ENCODE assay signal across 15 cellular contexts in genomic region chr5:149796836-149797235, GRCh38.
DNase-seq lines count a peak whose midpoint lies in the region; ATAC-seq, FAIRE-seq and TF ChIP-seq lines count a peak whose summit lies in the region.
"Had no signal": no experiment of that assay in that cellular context is flagged by ENCODE, and none has a peak within 500 bp of the region (broad histone marks: within the 10 kb centered on the region; RNA-seq: fewer than 3 reads in every experiment).

No MANE protein-coding gene starts in this region.

- TF ChIP-seq CTCF in H1 (IDR thresholded peaks at IDR 0.05; ENCODE audit: control extremely low read depth in 1 of 3, insufficient read depth in 1 of 3, low read depth in 1 of 3, low read length in 3 of 3) (no peak), sigmoid colon (IDR thresholded peaks at IDR 0.05) (no peak)

- no peak overlapping the region for H3K4me2 ChIP-seq in H1 (ENCODE audit: insufficient read depth in 1 of 2, low read depth in 2 of 2, low read length in 2 of 2)

- intact Hi-C loops in right cardiac atrium (cut with DNase I) (no loop called here), cardiac septum (cut with DNase I) (no loop called here), sigmoid colon (cut with DNase I) (no loop called here)

- no peak overlapping the region for H2BK20ac ChIP-seq in H1 (ENCODE audit: low read length)

- TF ChIP-seq POLR2A in H1 (IDR thresholded peaks at IDR 0.05; ENCODE audit: control extremely low read depth in 1 of 2, low read depth in 2 of 2, low read length in 2 of 2) = no peak
- TF ChIP-seq POLR2A in sigmoid colon (IDR thresholded peaks at IDR 0.05) = no peak

- H3K14ac ChIP-seq in H1 (ENCODE audit: insufficient read length) = no peak overlapping the region

- H3K23ac ChIP-seq in H1 (ENCODE audit: insufficient read length) = no peak overlapping the region

- no peaks in the 10 kb centered on the region for H3K36me3 ChIP-seq in H1 (ENCODE audit: control insufficient read depth in 2 of 4, insufficient read depth in 4 of 4, low read length in 3 of 4)
- no peaks in the 10 kb centered on the region for H3K36me3 ChIP-seq in sigmoid colon
- H3K36me3 ChIP-seq: HAP-1 had no signal

- H3K4ac ChIP-seq in H1 (replicated peaks; ENCODE audit: insufficient read length, low read depth, low read length) = no peak overlapping the region

- no peaks in the 10 kb centered on the region; the same call in 1 of the 2 replicates for H3K23me2 ChIP-seq in H1 (ENCODE audit: low read depth, low read length)

- H3K79me2 ChIP-seq in H1 (ENCODE audit: control insufficient read depth in 1 of 2, insufficient read depth in 2 of 2, low read length in 2 of 2) = peaks cover 3 to 17% of the 10 kb centered on the region in 2 experiments; a peak in 2 of 4 replicates

- no peak for FAIRE-seq in H1 (lab: Jason Lieb, UNC)
- no peak for FAIRE-seq in frontal cortex (lab: Jason Lieb, UNC)
- FAIRE-seq: A549, HTR-8/SVneo had no signal

- WGBS in right cardiac atrium = 62% methylated on average over 6 of the region's 6 CpGs
- WGBS in H1 (ENCODE audit: extremely low coverage in 1 of 2, insufficient coverage in 1 of 2, insufficient read length in 1 of 2, insufficient replicate concordance in 2 of 2, low coverage in 1 of 2, low lambda C conversion rate in 2 of 2, missing lambda C conversion rate in 1 of 2), 2 experiments = 83% methylated on average over 6 of the region's 6 CpGs; no CpG with 5 or more reads in 1 of the 2 experiments
- 82% methylated on average over 6 of the region's 6 CpGs for WGBS in sigmoid colon, 2 donors

- H4K5ac ChIP-seq in H1 (ENCODE audit: insufficient read length, low read depth, low read length) = no peak overlapping the region

- CTCF ChIA-PET in H1 (lab: Charles Lee; ENCODE audit: partially characterized antibody) = interaction anchor here (1.3 to 68.7 kb wide), 6 partner anchors 10 to 156 kb away, joined by 3 to 1740 read pairs (median 8); no protein-coding TSS in a partner anchor

- H3K56ac ChIP-seq in H1 (replicated peaks; ENCODE audit: insufficient read length, low read depth, low read length) = no peak overlapping the region

- H2BK12ac ChIP-seq in H1 (ENCODE audit: low read depth, low read length) = no peak overlapping the region

- no peaks in the 10 kb centered on the region for H3K9me3 ChIP-seq in right cardiac atrium (ENCODE audit: control insufficient read depth, low read length)
- H3K9me3 ChIP-seq in H1 (ENCODE audit: insufficient read depth in 2 of 2, low read depth in 1 of 2, low read length in 1 of 2) = no peaks in the 10 kb centered on the region
- H3K9me3 ChIP-seq in sigmoid colon = no peaks in the 10 kb centered on the region
- H3K9me3 ChIP-seq: A549, HAP-1 had no signal

- no peak for DNase-seq in right cardiac atrium
- no peak for DNase-seq in cardiac septum (ENCODE audit: low spot score)
- no peak for DNase-seq in H1 (ENCODE audit: low read depth in 1 of 2, low spot score in 2 of 2)
- no peak for DNase-seq in sigmoid colon
- no peak for DNase-seq in frontal cortex (ENCODE audit: low spot score in 2 of 2)
- DNase-seq: NCI-H1436; NCI-H2081; NK-92 treated with Interleukin-12 subunit alpha and Interleukin-12 subunit beta, amount 100 ng/mL, for 24 hours; OCI-M1 had no signal

- no peak overlapping the region for H2BK120ac ChIP-seq in H1 (replicated peaks; ENCODE audit: low read depth, low read length)

- no peak overlapping the region for H2BK15ac ChIP-seq in H1 (ENCODE audit: low read length)

- peaks cover 0 to 4% of the 10 kb centered on the region in 2 experiments for H4K20me1 ChIP-seq in H1 (replicated peaks in 1 of 2; ENCODE audit: control insufficient read depth in 1 of 2, insufficient read depth in 2 of 2, low read length in 2 of 2)

- TF ChIP-seq EP300 in H1 (IDR thresholded peaks at IDR 0.05; ENCODE audit: borderline replicate concordance in 1 of 2, low read depth in 2 of 2, low read length in 2 of 2) (no peak), sigmoid colon (IDR thresholded peaks at IDR 0.05) (no peak)

- H3K27ac ChIP-seq in right cardiac atrium (ENCODE audit: low read length) (peak overlapping the region; percentile 46), H1 (ENCODE audit: low read depth, low read length) (no peak overlapping the region), sigmoid colon (peak overlapping the region; percentile 80 to 97 (median 86))
- H3K27ac ChIP-seq: C4-2B had no signal

- H2AFZ ChIP-seq in H1 (ENCODE audit: low read length) = no peak overlapping the region

- H3K4me1 ChIP-seq in right cardiac atrium (ENCODE audit: control insufficient read depth, insufficient read depth, low read length) (peaks cover 24% of the 10 kb centered on the region), H1 (replicated peaks in 1 of 4; ENCODE audit: control insufficient read depth in 3 of 4, insufficient read depth in 4 of 4, low read length in 3 of 4) (no peaks in the 10 kb centered on the region), sigmoid colon (peaks cover 0 to 100% (median 92%) of the 10 kb centered on the region in 4 donors)
- H3K4me1 ChIP-seq: HAP-1 had no signal

- peak overlapping the region; percentile 23; the same call in 1 of the 2 replicates for H4K8ac ChIP-seq in H1 (ENCODE audit: extremely low read depth, insufficient read depth, low read length)

- H3K18ac ChIP-seq in H1 (ENCODE audit: extremely low read depth, low read length) = no peak overlapping the region

- H2AK5ac ChIP-seq in H1 (ENCODE audit: low read depth, low read length) = no peak overlapping the region

- H2BK5ac ChIP-seq in H1 (ENCODE audit: low read depth, low read length) = no peak overlapping the region

- H3K4me3 ChIP-seq in right cardiac atrium (ENCODE audit: low read length) = no peak overlapping the region
- H3K4me3 ChIP-seq in H1 (ENCODE audit: extremely low read depth in 1 of 4, insufficient read depth in 2 of 4, low read depth in 3 of 4, low read length in 4 of 4) = no peak overlapping the region
- H3K4me3 ChIP-seq in sigmoid colon = no peak overlapping the region
- H3K4me3 ChIP-seq: A549, HAP-1 had no signal

- H3K27me3 ChIP-seq in right cardiac atrium (ENCODE audit: control insufficient read depth, insufficient read depth) (no peaks in the 10 kb centered on the region), H1 (replicated peaks in 1 of 4; ENCODE audit: control insufficient read depth in 3 of 4, extremely low read depth in 1 of 4, insufficient read depth in 3 of 4, low read length in 3 of 4) (no peaks in the 10 kb centered on the region), sigmoid colon (no peaks in the 10 kb centered on the region)

- no peak overlapping the region for H3K9ac ChIP-seq in H1 (replicated peaks in 1 of 4; ENCODE audit: extremely low read depth in 1 of 4, low read depth in 3 of 4, low read length in 3 of 4)

- ATAC-seq in right cardiac atrium (no peak), HG02840 (IDR thresholded peaks at IDR 0.05; ENCODE audit: low FRiP score, unreplicated experiment) (no peak), HG03135 (IDR thresholded peaks at IDR 0.05; ENCODE audit: unreplicated experiment) (no peak)
- ATAC-seq: A549 had no signal

- no peak overlapping the region for H4K91ac ChIP-seq in H1 (replicated peaks; ENCODE audit: insufficient read length, low read length)

- no peak for TF ChIP-seq RAD21 in H1 (IDR thresholded peaks at IDR 0.05 in 1 of 2, conservative IDR thresholded peaks at IDR 0.05 in 1 of 2; ENCODE audit: low read depth in 2 of 2, low read length in 2 of 2)

- H3K79me1 ChIP-seq in H1 (ENCODE audit: low read depth, low read length) = peaks cover 3% of the 10 kb centered on the region; the same call in 1 of the 2 replicates

- POLR2A ChIA-PET in H1 (lab: Charles Lee; ENCODE audit: partially characterized antibody) = no interaction called here

TF ChIP-seq in H1, 55 proteins besides CTCF, POLR2A, EP300 and RAD21:
- no peak for TF ChIP-seq RNF2 (IDR thresholded peaks at IDR 0.05; ENCODE audit: borderline replicate concordance, low read depth, low read length, missing control alignments, poor library complexity, severe bottlenecking)
- no peak for TF ChIP-seq USF2 (IDR thresholded peaks at IDR 0.05; ENCODE audit: low read length)
- no peak for TF ChIP-seq CHD2 (IDR thresholded peaks at IDR 0.05; ENCODE audit: low read length)
- TF ChIP-seq SRF (IDR thresholded peaks at IDR 0.05; ENCODE audit: low read depth, low read length) = no peak
- TF ChIP-seq YY1 (IDR thresholded peaks at IDR 0.05; ENCODE audit: low read depth, low read length) = no peak
- no peak for TF ChIP-seq CBX5 (IDR thresholded peaks at IDR 0.05; ENCODE audit: low read depth, low read length)
- no peak for TF ChIP-seq CBX8 (IDR thresholded peaks at IDR 0.05; ENCODE audit: borderline replicate concordance, low read depth, low read length)
- no peak for TF ChIP-seq MAX (IDR thresholded peaks at IDR 0.05)
- TF ChIP-seq SIN3A (conservative IDR thresholded peaks at IDR 0.05 in 1 of 2, IDR thresholded peaks at IDR 0.05 in 1 of 2; ENCODE audit: low read depth in 1 of 2, low read length in 2 of 2) = no peak
- TF ChIP-seq TBP (IDR thresholded peaks at IDR 0.05; ENCODE audit: low read depth, low read length) = no peak
- TF ChIP-seq TCF12 (IDR thresholded peaks at IDR 0.05; ENCODE audit: low read depth, low read length) = no peak
